In genomic region chr7:36716802-36717201, GRCh38 we compare ENCODE assay signal across 1 cellular context.
TF ChIP-seq lines count a peak whose summit lies in the region.

No MANE protein-coding gene starts in this region.

TF ChIP-seq in HEK293, 187 proteins besides CTCF, POLR2A, EP300 and RAD21 (continued from another document):
- TF ChIP-seq ZBTB11 (tag by site-specific recombination; conservative IDR thresholded peaks at IDR 0.05; ENCODE audit: low read depth) (peak; percentile 63), ZNF426 (tag by site-specific recombination; IDR thresholded peaks at IDR 0.05) (peak; percentile 66), ZNF266 (tag by site-specific recombination; IDR thresholded peaks at IDR 0.05; ENCODE audit: low read depth) (0 out of 2 replicates have a peak, but pooled peaks have one; percentile 17), ZNF654 (tag by site-specific recombination; IDR thresholded peaks at IDR 0.05; ENCODE audit: low read depth) (0 out of 2 replicates have a peak, but pooled peaks have one; percentile 13), ZBTB8A (tag by site-specific recombination; IDR thresholded peaks at IDR 0.05) (peak; percentile 45; the same call in 1 of the 2 replicates)
TF ChIP-seq in HEK293: peak in this region for 10; not testable (repeated sequence) for 177.
